ENCODE assay signal across 15 cellular contexts in genomic region chr17:47872019-47872650, GRCh38. TPM values are rescaled to one million over a fixed set of nuclear protein-coding genes. Genes with fewer than 3 reads are reported as not detected.
DNase-seq lines count a peak whose midpoint lies in the region; ATAC-seq, FAIRE-seq and TF ChIP-seq lines count a peak whose summit lies in the region.
"Had no signal": no experiment of that assay in that cellular context is flagged by ENCODE, and none has a peak within 500 bp of the region (broad histone marks: within the 10 kb centered on the region; RNA-seq: fewer than 3 reads in every experiment).

No MANE protein-coding gene starts in this region.

- H2BK15ac ChIP-seq in H1 (ENCODE audit: low read length): no peak overlapping the region

- H3K79me1 ChIP-seq in H1 (ENCODE audit: low read depth, low read length): no peaks in the 10 kb centered on the region

- no peak for FAIRE-seq in H1 (lab: Jason Lieb, UNC)
- FAIRE-seq: H54 had no signal

- H3K27ac ChIP-seq in H1 (ENCODE audit: low read depth, low read length): no peak overlapping the region
- no peak overlapping the region for H3K27ac ChIP-seq in left lung
- H3K27ac ChIP-seq in A673 (ENCODE audit: low read depth, low read length, poor library complexity, severe bottlenecking): no peak overlapping the region
- no peak overlapping the region for H3K27ac ChIP-seq in left ventricle myocardium inferior (replicated peaks)
- H3K27ac ChIP-seq: suprapubic skin had no signal

- CTCF ChIA-PET in H1 (lab: Charles Lee; ENCODE audit: partially characterized antibody) (interaction anchor here (0.7 to 10.7 kb wide), 8 partner anchors 12 to 75 kb away, joined by 3 to 257 read pairs (median 5); partner anchors contain the start of genes SCRN2, SP2 and SP6), A673 (lab: Charles Lee) (no interaction called here)

- H3K9me3 ChIP-seq in H1 (ENCODE audit: insufficient read depth in 2 of 2, low read depth in 1 of 2, low read length in 1 of 2): no peaks in the 10 kb centered on the region
- H3K9me3 ChIP-seq in left lung: no peaks in the 10 kb centered on the region
- no peaks in the 10 kb centered on the region for H3K9me3 ChIP-seq in A673 (ENCODE audit: low read depth, low read length, poor library complexity, severe bottlenecking)
- H3K9me3 ChIP-seq in left ventricle myocardium inferior (replicated peaks): no peaks in the 10 kb centered on the region
- H3K9me3 ChIP-seq: suprapubic skin had no signal

- peaks cover 4% of the 10 kb centered on the region; the same call in 1 of the 2 replicates for H3K23me2 ChIP-seq in H1 (ENCODE audit: low read depth, low read length)

- peak; percentile 41 for ATAC-seq in left lung
- no peak for ATAC-seq in HG03571 (IDR thresholded peaks at IDR 0.05; ENCODE audit: unreplicated experiment)

- peak overlapping the region; percentile 36; the same call in 1 of the 2 replicates for H2AFZ ChIP-seq in H1 (ENCODE audit: low read length)

- H4K5ac ChIP-seq in H1 (ENCODE audit: insufficient read length, low read depth, low read length): no peak overlapping the region

- H3K36me3 ChIP-seq in H1 (ENCODE audit: control insufficient read depth in 2 of 4, insufficient read depth in 4 of 4, low read length in 3 of 4) (no peaks in the 10 kb centered on the region), left lung (no peaks in the 10 kb centered on the region), A673 (ENCODE audit: insufficient read depth, low read length, poor library complexity, severe bottlenecking) (no peaks in the 10 kb centered on the region), left ventricle myocardium inferior (no peaks in the 10 kb centered on the region)
- H3K36me3 ChIP-seq: suprapubic skin had no signal

- no peak overlapping the region for H2BK20ac ChIP-seq in H1 (ENCODE audit: low read length)

- no peaks in the 10 kb centered on the region for H3K79me2 ChIP-seq in H1 (ENCODE audit: control insufficient read depth in 1 of 2, insufficient read depth in 2 of 2, low read length in 2 of 2)

- WGBS in H1 (ENCODE audit: extremely low coverage in 1 of 2, insufficient coverage in 1 of 2, insufficient read length in 1 of 2, insufficient replicate concordance in 2 of 2, low coverage in 1 of 2, low lambda C conversion rate in 2 of 2, missing lambda C conversion rate in 1 of 2), 2 experiments: 14% methylated on average over 21 of the region's 29 CpGs; no CpG with 5 or more reads in 1 of the 2 experiments

- H3K4me1 ChIP-seq in H1 (replicated peaks in 1 of 4; ENCODE audit: control insufficient read depth in 3 of 4, insufficient read depth in 4 of 4, low read length in 3 of 4) (peaks cover 21 to 44% (median 27%) of the 10 kb centered on the region in 4 experiments), left lung (peaks cover 0 to 4% of the 10 kb centered on the region in 2 donors), A673 (ENCODE audit: insufficient read depth, low read length, poor library complexity, severe bottlenecking) (no peaks in the 10 kb centered on the region), left ventricle myocardium inferior (no peaks in the 10 kb centered on the region)

- no peak overlapping the region for H3K23ac ChIP-seq in H1 (ENCODE audit: insufficient read length)

- H3K56ac ChIP-seq in H1 (replicated peaks; ENCODE audit: insufficient read length, low read depth, low read length): no peak overlapping the region

- H3K4me2 ChIP-seq in H1 (ENCODE audit: insufficient read depth in 1 of 2, low read depth in 2 of 2, low read length in 2 of 2): peak overlapping the region; percentile 88 to 90

- DNase-seq in AG09309 (ENCODE audit: low read depth) (no peak), NCI-H2227 (lab: John Stamatoyannopoulos, UW; ENCODE audit: unreplicated experiment) (peak; percentile 70), H1 (ENCODE audit: low read depth in 1 of 2, low spot score in 2 of 2) (no peak), left lung (no peak), A673 (ENCODE audit: low spot score) (no peak), left ventricle myocardium inferior (no peak), nucleus accumbens (lab: John Stamatoyannopoulos, UW) (no peak)
- DNase-seq: ACHN; NCI-H2107; NK-92 treated with Interleukin-12 subunit alpha and Interleukin-12 subunit beta, amount 100 ng/mL, for 24 hours had no signal

- POLR2A ChIA-PET in H1 (lab: Charles Lee; ENCODE audit: partially characterized antibody) (interaction anchor here (0.7 to 3.6 kb wide), 12 partner anchors 10 to 275 kb away, joined by 3 to 17 read pairs (median 6); partner anchors contain the start of genes SP2 and SP6), A673 (lab: Charles Lee; ENCODE audit: low non-redundant PET) (no interaction called here)

- H4K91ac ChIP-seq in H1 (replicated peaks; ENCODE audit: insufficient read length, low read length): no peak overlapping the region

- TF ChIP-seq CTCF in AG09309 (IDR thresholded peaks at IDR 0.05; ENCODE audit: control insufficient read depth, insufficient read depth, low read depth, low read length, missing control alignments) (no peak), H1 (IDR thresholded peaks at IDR 0.05; ENCODE audit: control extremely low read depth in 1 of 3, insufficient read depth in 1 of 3, low read depth in 1 of 3, low read length in 3 of 3) (no peak), left lung (IDR thresholded peaks at IDR 0.05) (no peak), A673 (conservative IDR thresholded peaks at IDR 0.05; ENCODE audit: low read depth, low read length) (no peak), left ventricle myocardium inferior (IDR thresholded peaks at IDR 0.05; ENCODE audit: borderline replicate concordance) (no peak)

- no peak overlapping the region for H3K14ac ChIP-seq in H1 (ENCODE audit: insufficient read length)

- no peak overlapping the region for H2BK120ac ChIP-seq in H1 (replicated peaks; ENCODE audit: low read depth, low read length)

- intact Hi-C loops in left lung (cut with DNase I) (no loop called here), A673 (cut with micrococcal nuclease; ENCODE audit: unreplicated experiment) (no loop called here), left ventricle myocardium inferior (cut with micrococcal nuclease) (no loop called here)

- H2BK5ac ChIP-seq in H1 (ENCODE audit: low read depth, low read length): no peak overlapping the region

- H3K4me3 ChIP-seq in AG09309 (ENCODE audit: control insufficient read depth, low read depth, low read length) (peak overlapping the region; percentile 8; the same call in 1 of the 2 replicates), H1 (ENCODE audit: extremely low read depth in 1 of 4, insufficient read depth in 2 of 4, low read depth in 3 of 4, low read length in 4 of 4) (peak overlapping the region; percentile 34 to 57 (median 47)), left lung (no peak overlapping the region), A673 (ENCODE audit: low read depth, low read length, poor library complexity, severe bottlenecking) (no peak overlapping the region), left ventricle myocardium inferior (no peak overlapping the region)
- H3K4me3 ChIP-seq: suprapubic skin had no signal

- H3K9ac ChIP-seq in H1 (replicated peaks in 1 of 4; ENCODE audit: extremely low read depth in 1 of 4, low read depth in 3 of 4, low read length in 3 of 4): no peak overlapping the region

- BruUV-seq in A673 (replicated peaks; lab: Mats Ljungman, UMichigan): no TSS peak

- no peaks in the 10 kb centered on the region for H4K20me1 ChIP-seq in H1 (replicated peaks in 1 of 2; ENCODE audit: control insufficient read depth in 1 of 2, insufficient read depth in 2 of 2, low read length in 2 of 2)

- no peak for TF ChIP-seq RAD21 in H1 (IDR thresholded peaks at IDR 0.05 in 1 of 2, conservative IDR thresholded peaks at IDR 0.05 in 1 of 2; ENCODE audit: low read depth in 2 of 2, low read length in 2 of 2)

- no peak for TF ChIP-seq POLR2A in H1 (IDR thresholded peaks at IDR 0.05; ENCODE audit: control extremely low read depth in 1 of 2, low read depth in 2 of 2, low read length in 2 of 2)

- TF ChIP-seq EP300 in H1 (IDR thresholded peaks at IDR 0.05; ENCODE audit: borderline replicate concordance in 1 of 2, low read depth in 2 of 2, low read length in 2 of 2): no peak

- no peak overlapping the region for H3K4ac ChIP-seq in H1 (replicated peaks; ENCODE audit: insufficient read length, low read depth, low read length)

- 0 out of 2 replicates have a peak overlapping the region, but pooled peaks have one; percentile 27 for H2BK12ac ChIP-seq in H1 (ENCODE audit: low read depth, low read length)

- peaks cover 3 to 25% (median 17%) of the 10 kb centered on the region in 4 experiments; a peak in 5 of 7 replicates for H3K27me3 ChIP-seq in H1 (replicated peaks in 1 of 4; ENCODE audit: control insufficient read depth in 3 of 4, extremely low read depth in 1 of 4, insufficient read depth in 3 of 4, low read length in 3 of 4)
- H3K27me3 ChIP-seq in left lung: peaks cover 0 to 70% of the 10 kb centered on the region in 2 donors
- H3K27me3 ChIP-seq in A673 (replicated peaks; ENCODE audit: insufficient read depth, low read depth, low read length, poor library complexity): peaks cover 3% of the 10 kb centered on the region
- peaks cover 99% of the 10 kb centered on the region for H3K27me3 ChIP-seq in left ventricle myocardium inferior (ENCODE audit: low read depth)

- H2AK5ac ChIP-seq in H1 (ENCODE audit: low read depth, low read length): 0 out of 2 replicates have a peak overlapping the region, but pooled peaks have one; percentile 39

- H3K18ac ChIP-seq in H1 (ENCODE audit: extremely low read depth, low read length): peak overlapping the region; percentile 71; the same call in 1 of the 2 replicates

- no peak overlapping the region; the same call in 1 of the 2 replicates for H4K8ac ChIP-seq in H1 (ENCODE audit: extremely low read depth, insufficient read depth, low read length)

RNA-seq across cellular contexts. Expression of gene SP6, which starts 21.2 kb away (rescaled TPM):
- 1.5 and 1.6 TPM in 2 replicates for total RNA-seq in H1 (2021; fragmentation: NEBNext Ultra II Directional; extraction: Animal tissue kit (Norgen Biotek cat#: 25700))
- 1.2 and 1.5 TPM in 2 replicates for polyA plus RNA-seq in H1 (2011; rRNA removed)
- polyA plus RNA-seq in H1 (2011; cell fraction: cytosol; rRNA removed): 1.3 TPM
- polyA plus RNA-seq in H1 (2011; cell fraction: nucleus; rRNA removed): 1.8 TPM
- polyA plus RNA-seq in H1 (2012, experiment 1 of 2): 1.0 to 2.1 TPM (median 1.8 TPM) in 4 replicates
- 1.7 TPM for polyA plus RNA-seq in H1 (2012, experiment 2 of 2)
- 0.73 TPM for polyA plus RNA-seq in H1 (2013, experiment 1 of 2)
- polyA plus RNA-seq in H1 (2013, experiment 2 of 2): 0.63 TPM
- 0.78 and 0.82 TPM in 2 replicates for polyA minus RNA-seq in H1 (2011; rRNA and poly(A)+ RNA removed)
- 1.8 TPM for polyA minus RNA-seq in H1 (2011; cell fraction: cytosol; rRNA and poly(A)+ RNA removed)
- polyA minus RNA-seq in H1 (2011; cell fraction: nucleus; rRNA and poly(A)+ RNA removed): 2.8 TPM
- total RNA-seq in left lung (1 to 10 TPM in 1 of 2 donors, under 1 TPM in 1; 0.79 to 1.5 TPM), A673 (2021) (0.15 and 0.66 TPM in 2 replicates), left ventricle myocardium inferior (0.16 TPM)

RNA-seq across cellular contexts. Expression of gene SP2, which starts 23.9 kb away (rescaled TPM):
- 11.0 and 13.8 TPM in 2 replicates for total RNA-seq in H1 (2021; fragmentation: NEBNext Ultra II Directional; extraction: Animal tissue kit (Norgen Biotek cat#: 25700))
- polyA plus RNA-seq in H1 (2011; rRNA removed): 5.6 and 9.5 TPM in 2 replicates
- polyA plus RNA-seq in H1 (2011; cell fraction: cytosol; rRNA removed): 3.8 TPM
- 9.7 TPM for polyA plus RNA-seq in H1 (2011; cell fraction: nucleus; rRNA removed)
- 12.1 to 18.6 TPM (median 18.1 TPM) in 4 replicates for polyA plus RNA-seq in H1 (2012, experiment 1 of 2)
- polyA plus RNA-seq in H1 (2012, experiment 2 of 2): 14.7 TPM
- polyA plus RNA-seq in H1 (2013, experiment 1 of 2): 18.4 TPM
- 15.6 TPM for polyA plus RNA-seq in H1 (2013, experiment 2 of 2)
- polyA minus RNA-seq in H1 (2011; rRNA and poly(A)+ RNA removed): 2.4 and 5.9 TPM in 2 replicates
- 3.9 TPM for polyA minus RNA-seq in H1 (2011; cell fraction: cytosol; rRNA and poly(A)+ RNA removed)
- polyA minus RNA-seq in H1 (2011; cell fraction: nucleus; rRNA and poly(A)+ RNA removed): 5.2 TPM
- total RNA-seq in left lung (10 to 100 TPM; 14.2 to 15.2 TPM), A673 (2021) (19.5 and 29.1 TPM in 2 replicates), left ventricle myocardium inferior (13.9 TPM)

RNA-seq across cellular contexts. Expression of gene SCRN2, which starts 31.1 kb away (rescaled TPM):
- total RNA-seq in H1 (2021; fragmentation: NEBNext Ultra II Directional; extraction: Animal tissue kit (Norgen Biotek cat#: 25700)): 24.4 and 27.4 TPM in 2 replicates
- polyA plus RNA-seq in H1 (2011; rRNA removed): 42.3 and 61.1 TPM in 2 replicates
- 63.9 TPM for polyA plus RNA-seq in H1 (2011; cell fraction: cytosol; rRNA removed)
- polyA plus RNA-seq in H1 (2011; cell fraction: nucleus; rRNA removed): 211 TPM
- polyA plus RNA-seq in H1 (2012, experiment 1 of 2): 28.4 to 49.3 TPM (median 44.9 TPM) in 4 replicates
- 30.7 TPM for polyA plus RNA-seq in H1 (2012, experiment 2 of 2)
- 26.1 TPM for polyA plus RNA-seq in H1 (2013, experiment 1 of 2)
- 23.3 TPM for polyA plus RNA-seq in H1 (2013, experiment 2 of 2)
- polyA minus RNA-seq in H1 (2011; rRNA and poly(A)+ RNA removed): 16.9 and 22.1 TPM in 2 replicates
- 18.7 TPM for polyA minus RNA-seq in H1 (2011; cell fraction: cytosol; rRNA and poly(A)+ RNA removed)
- polyA minus RNA-seq in H1 (2011; cell fraction: nucleus; rRNA and poly(A)+ RNA removed): 50.1 TPM
- total RNA-seq in left lung (10 to 100 TPM; 26.4 to 33.1 TPM), A673 (2021) (6.2 and 11.2 TPM in 2 replicates), left ventricle myocardium inferior (27.1 TPM)

RNA-seq across cellular contexts. Expression of gene LRRC46, which starts 40.7 kb away (rescaled TPM):
- total RNA-seq in H1 (2021; fragmentation: NEBNext Ultra II Directional; extraction: Animal tissue kit (Norgen Biotek cat#: 25700)): 0.36 TPM in 1 of 2 replicates, not detected in the other
- polyA plus RNA-seq in H1 (2011; rRNA removed): 0.16 and 0.18 TPM in 2 replicates
- polyA plus RNA-seq in H1 (2011; cell fraction: cytosol; rRNA removed): 0.25 TPM
- 0.07 TPM for polyA plus RNA-seq in H1 (2011; cell fraction: nucleus; rRNA removed)
- 0.36 to 0.72 TPM (median 0.59 TPM) in 4 replicates for polyA plus RNA-seq in H1 (2012, experiment 1 of 2)
- polyA plus RNA-seq in H1 (2012, experiment 2 of 2): 0.41 TPM
- 0.30 TPM for polyA plus RNA-seq in H1 (2013, experiment 1 of 2)
- polyA plus RNA-seq in H1 (2013, experiment 2 of 2): 0.26 TPM
- 0.17 and 0.25 TPM in 2 replicates for polyA minus RNA-seq in H1 (2011; rRNA and poly(A)+ RNA removed)
- not detected for polyA minus RNA-seq in H1 (2011; cell fraction: cytosol; rRNA and poly(A)+ RNA removed)
- polyA minus RNA-seq in H1 (2011; cell fraction: nucleus; rRNA and poly(A)+ RNA removed): not detected
- total RNA-seq in left lung (1 to 10 TPM in 1 of 2 donors, under 1 TPM in 1; 0.44 to 6.7 TPM), A673 (2021) (1.1 and 1.3 TPM in 2 replicates), left ventricle myocardium inferior (0.63 TPM)
- total RNA-seq: lower leg skin, skeletal muscle tissue, suprapubic skin had no signal

RNA-seq across cellular contexts. Expression of gene MRPL10, which starts 40.8 kb away (rescaled TPM):
- total RNA-seq in H1 (2021; fragmentation: NEBNext Ultra II Directional; extraction: Animal tissue kit (Norgen Biotek cat#: 25700)): 83.0 and 85.3 TPM in 2 replicates
- polyA plus RNA-seq in H1 (2011; rRNA removed): 213 and 214 TPM in 2 replicates
- 161 TPM for polyA plus RNA-seq in H1 (2011; cell fraction: cytosol; rRNA removed)
- 129 TPM for polyA plus RNA-seq in H1 (2011; cell fraction: nucleus; rRNA removed)
- polyA plus RNA-seq in H1 (2012, experiment 1 of 2): 74.1 to 133 TPM (median 98.1 TPM) in 4 replicates
- polyA plus RNA-seq in H1 (2012, experiment 2 of 2): 86.2 TPM
- 70.3 TPM for polyA plus RNA-seq in H1 (2013, experiment 1 of 2)
- 66.8 TPM for polyA plus RNA-seq in H1 (2013, experiment 2 of 2)
- polyA minus RNA-seq in H1 (2011; rRNA and poly(A)+ RNA removed): 125 and 134 TPM in 2 replicates
- 61.9 TPM for polyA minus RNA-seq in H1 (2011; cell fraction: cytosol; rRNA and poly(A)+ RNA removed)
- polyA minus RNA-seq in H1 (2011; cell fraction: nucleus; rRNA and poly(A)+ RNA removed): 71.9 TPM
- 10 to 100 TPM; 26.2 to 27.3 TPM for total RNA-seq in left lung
- 30.5 and 42.0 TPM in 2 replicates for total RNA-seq in A673 (2021)
- total RNA-seq in left ventricle myocardium inferior: 60.5 TPM

Comparison
In these comparisons a context has a peak if more than half of its experiments do, and no peak if none do; other contexts are left out.
1. H3K4me3 ChIP-seq: peak in AG09309 (single experiment) and H1 (4 of 4); none in left lung (0 of 2), A673 (single experiment) and left ventricle myocardium inferior (single experiment).